1 cellular context compared by ENCODE assay signal in genomic region chr1:84300501-84300900, GRCh38.
TF ChIP-seq lines count a peak whose summit lies in the region.

No MANE protein-coding gene starts in this region.

TF ChIP-seq in HCT116, 20 proteins besides CTCF, POLR2A, EP300 and RAD21 (continued from another document):
- TF ChIP-seq REST (IDR thresholded peaks at IDR 0.05; ENCODE audit: low read depth): no peak
- TF ChIP-seq EGR1 (IDR thresholded peaks at IDR 0.05; ENCODE audit: low read depth): no peak
- no peak for TF ChIP-seq ATF3 (IDR thresholded peaks at IDR 0.05)
- no peak for TF ChIP-seq ZBTB33 (IDR thresholded peaks at IDR 0.05; ENCODE audit: extremely low read depth, insufficient replicate concordance, low read length)
- no peak for TF ChIP-seq ZFX (IDR thresholded peaks at IDR 0.05)
